ENCODE assay signal across 23 cellular contexts in the genomic region with DNA sequence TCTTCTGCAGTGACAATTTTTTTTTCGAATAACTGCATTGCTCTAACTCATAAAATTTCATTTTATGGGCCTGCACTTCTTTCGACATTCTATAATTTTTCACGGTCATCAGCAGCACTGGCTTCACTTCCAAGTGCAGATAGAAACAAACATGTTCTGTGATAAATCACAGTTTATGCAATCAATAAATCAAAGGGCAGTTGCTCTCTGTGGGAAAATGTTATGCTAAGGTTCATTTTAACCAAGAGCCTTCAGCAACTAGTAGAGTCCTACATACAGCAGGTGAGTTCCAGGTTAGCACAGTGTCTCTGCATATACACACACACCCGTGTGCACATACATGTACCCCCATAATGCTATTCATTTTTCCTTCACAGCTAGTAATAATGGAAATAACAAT.
DNase-seq lines count a peak whose midpoint lies in the region; ATAC-seq, FAIRE-seq and TF ChIP-seq lines count a peak whose summit lies in the region.
"Had no signal": no experiment of that assay in that cellular context is flagged by ENCODE, and none has a peak within 500 bp of the region (broad histone marks: within the 10 kb centered on the region; RNA-seq: fewer than 3 reads in every experiment).

No MANE protein-coding gene starts in this region.

- H3K27me3 ChIP-seq in GM12878 (replicated peaks in 1 of 2; ENCODE audit: control insufficient read depth in 2 of 2, insufficient read depth in 2 of 2, low read length in 1 of 2): no peaks in the 10 kb centered on the region; a peak in 1 of 4 replicates
- no peaks in the 10 kb centered on the region for H3K27me3 ChIP-seq in right lobe of liver
- no peaks in the 10 kb centered on the region for H3K27me3 ChIP-seq in small intestine (ENCODE audit: control insufficient read depth in 2 of 2, insufficient read depth in 2 of 2, low read length in 2 of 2)
- H3K27me3 ChIP-seq: BLaER1 had no signal

- TF ChIP-seq CTCF in GM12878 (IDR thresholded peaks at IDR 0.05 in 2 of 3, conservative IDR thresholded peaks at IDR 0.05 in 1 of 3; ENCODE audit: control insufficient read depth in 2 of 3, extremely low read depth in 1 of 3, insufficient read depth in 1 of 3, low read depth in 3 of 3, low read length in 3 of 3) (no peak), right lobe of liver (IDR thresholded peaks at IDR 0.05) (no peak)

- no TSS peak for BruUV-seq in GM12878 (replicated peaks; lab: Mats Ljungman, UMichigan)

- no peaks in the 10 kb centered on the region for H3K4me1 ChIP-seq in GM12878 (ENCODE audit: control insufficient read depth, insufficient read depth, low read length)
- H3K4me1 ChIP-seq in right lobe of liver: peaks cover 0 to 9% (median 0%) of the 10 kb centered on the region in 4 donors
- peaks cover 0 to 2% of the 10 kb centered on the region in 2 donors for H3K4me1 ChIP-seq in small intestine (ENCODE audit: control insufficient read depth in 2 of 2, insufficient read depth in 1 of 2, low read depth in 1 of 2, low read length in 1 of 2)
- H3K4me1 ChIP-seq: Caco-2, HAP-1 had no signal

- H3K4me1 Mint-ChIP-seq in T-cell: no peaks in the 10 kb centered on the region
- H3K4me1 Mint-ChIP-seq: B cell; CD4-positive, CD25-positive, alpha-beta regulatory T cell had no signal

- H2AFZ ChIP-seq in GM12878 (ENCODE audit: control insufficient read depth, low read depth, low read length): no peak overlapping the region

- H3K27ac Mint-ChIP-seq in T-cell: no peak overlapping the region
- H3K27ac Mint-ChIP-seq: B cell; CD4-positive, CD25-positive, alpha-beta regulatory T cell; CD8-positive, alpha-beta T cell; HFFc6 had no signal

- no peak for TF ChIP-seq RAD21 in GM12878 (IDR thresholded peaks at IDR 0.05; ENCODE audit: insufficient read depth, low read depth, low read length)

- no peaks in the 10 kb centered on the region for H3K9me3 Mint-ChIP-seq in T-cell
- H3K9me3 Mint-ChIP-seq: CD8-positive, alpha-beta T cell had no signal

- no peak overlapping the region for H3K4me2 ChIP-seq in GM12878 (ENCODE audit: control insufficient read depth, insufficient read depth)
- H3K4me2 ChIP-seq: BLaER1 had no signal

- FAIRE-seq in GM12878 (lab: Jason Lieb, UNC) (peak; percentile 18), small intestine (lab: Jason Lieb, UNC) (no peak)
- FAIRE-seq: A204.1, G401.6, GM18507, H54 had no signal

- H3K79me2 ChIP-seq in GM12878 (ENCODE audit: control insufficient read depth, insufficient read depth, low read length): no peaks in the 10 kb centered on the region

- H3K4me3 ChIP-seq in SK-N-MC: peak overlapping the region; percentile 63
- H3K4me3 ChIP-seq in GM12878: no peak overlapping the region
- H3K4me3 ChIP-seq in right lobe of liver: no peak overlapping the region
- H3K4me3 ChIP-seq in small intestine (ENCODE audit: low read depth in 1 of 2, low read length in 2 of 2): no peak overlapping the region
- H3K4me3 ChIP-seq: BLaER1, HAP-1 had no signal

- H4K20me1 ChIP-seq in GM12878 (ENCODE audit: control insufficient read depth, insufficient read depth): no peaks in the 10 kb centered on the region
- H4K20me1 ChIP-seq: BLaER1 had no signal

- 37% methylated on average over 4 of the region's 4 CpGs for WGBS in GM12878 (ENCODE audit: insufficient coverage, insufficient replicate concordance, low lambda C conversion rate, missing lambda C conversion rate)
- 45% methylated on average over 4 of the region's 4 CpGs for WGBS in right lobe of liver (ENCODE audit: insufficient coverage, low coverage, low lambda C conversion rate, missing lambda C conversion rate)
- WGBS in small intestine, 3 donors: 24 to 54% (median 26%) methylated on average over 4 of the region's 4 CpGs

- CTCF ChIA-PET in GM12878 (lab: Yijun Ruan, JAX) (interaction anchor here (0.6 kb wide), 1 partner anchor 530 kb away, joined by 5 read pairs; no protein-coding TSS in a partner anchor), T-cell (lab: Charles Lee) (no interaction called here)

- TF ChIP-seq EP300 in GM12878 (IDR thresholded peaks at IDR 0.05; ENCODE audit: borderline replicate concordance in 1 of 2, control insufficient read depth in 1 of 2, low read depth in 2 of 2, low read length in 2 of 2): no peak

- POLR2A ChIA-PET in GM12878 (lab: Charles Lee) (no interaction called here), T-cell (lab: Charles Lee) (no interaction called here)

- H3K27me3 Mint-ChIP-seq in T-cell: peaks cover 15 to 26% of the 10 kb centered on the region in 2 donors

- SMC1A ChIA-PET in GM12878 (lab: Charles Lee; ENCODE audit: uncharacterized antibody, unreplicated experiment): no interaction called here

- no peaks in the 10 kb centered on the region for H3K9me3 ChIP-seq in SK-N-MC (ENCODE audit: low read depth, low read length)
- no peaks in the 10 kb centered on the region for H3K9me3 ChIP-seq in GM12878 (replicated peaks; ENCODE audit: control insufficient read depth, insufficient read depth, low read length)
- H3K9me3 ChIP-seq in right lobe of liver: no peaks in the 10 kb centered on the region
- H3K9me3 ChIP-seq in small intestine (ENCODE audit: control insufficient read depth, low read depth): no peaks in the 10 kb centered on the region
- H3K9me3 ChIP-seq: BLaER1, Caco-2, HAP-1 had no signal

- no peaks in the 10 kb centered on the region for H3K36me3 Mint-ChIP-seq in T-cell
- H3K36me3 Mint-ChIP-seq: CD4-positive, CD25-positive, alpha-beta regulatory T cell; CD8-positive, alpha-beta T cell had no signal

- no peaks in the 10 kb centered on the region for H3K36me3 ChIP-seq in SK-N-MC (ENCODE audit: insufficient read depth, low read length)
- H3K36me3 ChIP-seq in GM12878 (ENCODE audit: control insufficient read depth in 2 of 2, insufficient read depth in 2 of 2, low read length in 1 of 2): no peaks in the 10 kb centered on the region
- H3K36me3 ChIP-seq in right lobe of liver: no peaks in the 10 kb centered on the region
- no peaks in the 10 kb centered on the region for H3K36me3 ChIP-seq in small intestine (ENCODE audit: control insufficient read depth in 2 of 2, insufficient read depth in 2 of 2, low read length in 2 of 2)
- H3K36me3 ChIP-seq: BLaER1, HAP-1 had no signal

- in situ Hi-C loops in GM12878 (cut with MboI): no loop called here

- H3K9ac ChIP-seq in SK-N-MC (ENCODE audit: insufficient read length) (no peak overlapping the region), GM12878 (ENCODE audit: control insufficient read depth, insufficient read depth, low read length) (no peak overlapping the region)
- H3K9ac ChIP-seq: BLaER1 had no signal

- intact Hi-C loops in GM12878 (cut with micrococcal nuclease; ENCODE audit: unreplicated experiment): no loop called here
- intact Hi-C loops in right lobe of liver (cut with DNase I): no loop called here

- RAD21 ChIA-PET in GM12878 (lab: Charles Lee; ENCODE audit: unreplicated experiment): no interaction called here

- DNase-seq in SK-N-MC (ENCODE audit: low read depth, low spot score) (no peak), GM12878 (ENCODE audit: low read depth, low spot score) (no peak), right lobe of liver (no peak), small intestine (peak; percentile 37), T-cell (no peak), NCI-H1092 (lab: John Stamatoyannopoulos, UW) (no peak), NCI-H345 treated with DMSO at 0.1 percent for 48 hours (lab: John Stamatoyannopoulos, UW; ENCODE audit: unreplicated experiment) (no peak)
- DNase-seq: Caco-2; CD4-positive, CD25-positive, alpha-beta regulatory T cell; CD8-positive, alpha-beta T cell; DMS153; DND-41; GOT3; HFFc6 had no signal

- ATAC-seq in GM12878 (no peak), right lobe of liver (peak; percentile 20 to 74 (median 62)), T-cell (replicated peaks in 1 of 4) (no peak), GM18861 (IDR thresholded peaks at IDR 0.05; ENCODE audit: unreplicated experiment) (no peak)
- ATAC-seq: CD8-positive, alpha-beta T cell had no signal

- H3K27ac ChIP-seq in SK-N-MC (peak overlapping the region; percentile 78; the same call in 1 of the 2 replicates), GM12878 (ENCODE audit: control insufficient read depth, insufficient read depth) (no peak overlapping the region), right lobe of liver (no peak overlapping the region), small intestine (ENCODE audit: low read depth in 1 of 2, low read length in 1 of 2) (no peak overlapping the region)
- H3K27ac ChIP-seq: BLaER1, C4-2B had no signal

- H3K4me3 Mint-ChIP-seq in T-cell: no peak overlapping the region
- H3K4me3 Mint-ChIP-seq: B cell; CD4-positive, CD25-positive, alpha-beta regulatory T cell; CD8-positive, alpha-beta T cell; HFFc6 had no signal

- no peak for TF ChIP-seq POLR2A in GM12878 (IDR thresholded peaks at IDR 0.05; ENCODE audit: low read depth, low read length)
- TF ChIP-seq POLR2A in right lobe of liver (IDR thresholded peaks at IDR 0.05): no peak

TF ChIP-seq in GM12878, 131 proteins besides CTCF, POLR2A, EP300 and RAD21:
- no peak for TF ChIP-seq ZNF622 (IDR thresholded peaks at IDR 0.05)
- no peak for TF ChIP-seq CBX5 (IDR thresholded peaks at IDR 0.05; ENCODE audit: low read depth)
- no peak for TF ChIP-seq RUNX3 (IDR thresholded peaks at IDR 0.05; ENCODE audit: low read length)
- TF ChIP-seq, protein P1, sequence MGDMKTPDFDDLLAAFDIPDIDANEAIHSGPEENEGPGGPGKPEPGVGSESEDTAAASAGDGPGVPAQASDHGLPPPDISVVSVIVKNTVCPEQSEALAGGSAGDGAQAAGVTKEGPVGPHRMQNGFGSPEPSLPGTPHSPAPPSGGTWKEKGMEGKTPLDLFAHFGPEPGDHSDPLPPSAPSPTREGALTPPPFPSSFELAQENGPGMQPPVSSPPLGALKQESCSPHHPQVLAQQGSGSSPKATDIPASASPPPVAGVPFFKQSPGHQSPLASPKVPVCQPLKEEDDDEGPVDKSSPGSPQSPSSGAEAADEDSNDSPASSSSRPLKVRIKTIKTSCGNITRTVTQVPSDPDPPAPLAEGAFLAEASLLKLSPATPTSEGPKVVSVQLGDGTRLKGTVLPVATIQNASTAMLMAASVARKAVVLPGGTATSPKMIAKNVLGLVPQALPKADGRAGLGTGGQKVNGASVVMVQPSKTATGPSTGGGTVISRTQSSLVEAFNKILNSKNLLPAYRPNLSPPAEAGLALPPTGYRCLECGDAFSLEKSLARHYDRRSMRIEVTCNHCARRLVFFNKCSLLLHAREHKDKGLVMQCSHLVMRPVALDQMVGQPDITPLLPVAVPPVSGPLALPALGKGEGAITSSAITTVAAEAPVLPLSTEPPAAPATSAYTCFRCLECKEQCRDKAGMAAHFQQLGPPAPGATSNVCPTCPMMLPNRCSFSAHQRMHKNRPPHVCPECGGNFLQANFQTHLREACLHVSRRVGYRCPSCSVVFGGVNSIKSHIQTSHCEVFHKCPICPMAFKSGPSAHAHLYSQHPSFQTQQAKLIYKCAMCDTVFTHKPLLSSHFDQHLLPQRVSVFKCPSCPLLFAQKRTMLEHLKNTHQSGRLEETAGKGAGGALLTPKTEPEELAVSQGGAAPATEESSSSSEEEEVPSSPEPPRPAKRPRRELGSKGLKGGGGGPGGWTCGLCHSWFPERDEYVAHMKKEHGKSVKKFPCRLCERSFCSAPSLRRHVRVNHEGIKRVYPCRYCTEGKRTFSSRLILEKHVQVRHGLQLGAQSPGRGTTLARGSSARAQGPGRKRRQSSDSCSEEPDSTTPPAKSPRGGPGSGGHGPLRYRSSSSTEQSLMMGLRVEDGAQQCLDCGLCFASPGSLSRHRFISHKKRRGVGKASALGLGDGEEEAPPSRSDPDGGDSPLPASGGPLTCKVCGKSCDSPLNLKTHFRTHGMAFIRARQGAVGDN (IDR thresholded peaks at IDR 0.05): no peak

Comparison
In these comparisons a context has a peak if more than half of its experiments do, and no peak if none do; other contexts are left out.
1. ATAC-seq: peak in right lobe of liver (4 of 4); none in GM12878 (single experiment), T-cell (0 of 4) and GM18861 (single experiment).